Comparison of ENCODE assay signal across 10 cellular contexts in genomic region chr14:87944987-87945604, GRCh38. TPM values are rescaled to one million over a fixed set of nuclear protein-coding genes. Genes with fewer than 3 reads are reported as not detected.
DNase-seq lines count a peak whose midpoint lies in the region; ATAC-seq and TF ChIP-seq lines count a peak whose summit lies in the region.
"Had no signal": no experiment of that assay in that cellular context is flagged by ENCODE, and none has a peak within 500 bp of the region (broad histone marks: within the 10 kb centered on the region; RNA-seq: fewer than 3 reads in every experiment).

No MANE protein-coding gene starts in this region.

- no peaks in the 10 kb centered on the region for H3K27me3 Mint-ChIP-seq in progenitor cell of endocrine pancreas

- no peak overlapping the region for H3K27ac Mint-ChIP-seq in progenitor cell of endocrine pancreas

- DNase-seq in COR-L47 (lab: John Stamatoyannopoulos, UW): peak; percentile 0
- peak; percentile 14 for DNase-seq in HS-27A (ENCODE audit: low read depth)
- peak; percentile 13 for DNase-seq in RWPE1 (ENCODE audit: low spot score)
- DNase-seq in fibroblast of mammary gland (ENCODE audit: low read depth): peak; percentile 75
- DNase-seq in progenitor cell of endocrine pancreas (ENCODE audit: low spot score, unreplicated experiment): no peak

- H3K4me3 ChIP-seq in fibroblast of mammary gland (ENCODE audit: control insufficient read depth, low read depth, low read length): no peak overlapping the region
- H3K4me3 ChIP-seq: SJSA1, skin epidermis had no signal

- CTCF ChIA-PET in RWPE1 (lab: Yijun Ruan, JAX): interaction anchor here (0.6 to 1.4 kb wide), 11 partner anchors 10 to 1002 kb away, joined by 3 to 5 read pairs (median 3); no protein-coding TSS in a partner anchor

- ATAC-seq in GM19455 (IDR thresholded peaks at IDR 0.05; ENCODE audit: unreplicated experiment): no peak
- no peak for ATAC-seq in HG02759 (IDR thresholded peaks at IDR 0.05; ENCODE audit: unreplicated experiment)
- no peak for ATAC-seq in GM18519 (IDR thresholded peaks at IDR 0.05; ENCODE audit: low FRiP score, unreplicated experiment)

- no peak overlapping the region for H3K27ac ChIP-seq in RWPE1
- H3K27ac ChIP-seq: SJSA1, skin epidermis had no signal

- peak; percentile 76 for TF ChIP-seq CTCF in RWPE1 (conservative IDR thresholded peaks at IDR 0.05; ENCODE audit: low read depth)
- peak; percentile 50 for TF ChIP-seq CTCF in fibroblast of mammary gland (conservative IDR thresholded peaks at IDR 0.05; ENCODE audit: control insufficient read depth, insufficient read depth, low read depth, low read length)
- peak; percentile 74 for TF ChIP-seq CTCF in progenitor cell of endocrine pancreas (IDR thresholded peaks at IDR 0.05; ENCODE audit: unreplicated experiment)

- H3K4me1 Mint-ChIP-seq in progenitor cell of endocrine pancreas (ENCODE audit: low read depth): peaks cover 5% of the 10 kb centered on the region

- no peaks in the 10 kb centered on the region for H3K9me3 Mint-ChIP-seq in progenitor cell of endocrine pancreas (ENCODE audit: low read depth)

- peaks cover 4% of the 10 kb centered on the region for H3K36me3 Mint-ChIP-seq in progenitor cell of endocrine pancreas (ENCODE audit: insufficient read depth)

- POLR2A ChIA-PET in RWPE1 (lab: Yijun Ruan, JAX; ENCODE audit: low non-redundant PET): no interaction called here

- no peak overlapping the region for H3K4me3 Mint-ChIP-seq in progenitor cell of endocrine pancreas (ENCODE audit: low read depth)

RNA-seq across cellular contexts. Expression of gene GALC, which starts 47.9 kb away (rescaled TPM):
- total RNA-seq in progenitor cell of endocrine pancreas: 43.0 and 44.0 TPM in 2 replicates

RNA-seq across cellular contexts. Expression of gene GPR65, which starts 59.8 kb away (rescaled TPM):
- not detected in 2 replicates for total RNA-seq in progenitor cell of endocrine pancreas
